In genomic region chr2:173044686-173045085, GRCh38 we compare ENCODE assay signal across 23 cellular contexts.
"Had no signal": no experiment of that assay in that cellular context is flagged by ENCODE, and none has a peak within 500 bp of the region (broad histone marks: within the 10 kb centered on the region; RNA-seq: fewer than 3 reads in every experiment).

No MANE protein-coding gene starts in this region.

- H3K27ac ChIP-seq: body of pancreas, colonic mucosa, esophagus squamous epithelium had no signal

- H3K4me3 ChIP-seq: body of pancreas, colonic mucosa, esophagus squamous epithelium, left ventricle myocardium inferior, transverse colon had no signal

- H3K9me3 ChIP-seq: body of pancreas, colonic mucosa, esophagus squamous epithelium, left ventricle myocardium inferior, transverse colon had no signal

- H3K4me1 ChIP-seq: colonic mucosa had no signal

- H3K27me3 Mint-ChIP-seq: activated naive CD4-positive, alpha-beta T cell treated with anti-CD3 and anti-CD28 coated beads, Interleukin-2, amount 50 U/mL, for 24 hours; memory B cell had no signal

- ATAC-seq: body of pancreas; right cardiac atrium; stimulated activated naive CD8-positive, alpha-beta T cell treated with anti-CD3 and anti-CD28 coated beads, Interleukin-15, Interleukin-2, amounts not matched to agents 100 U/mL and 50 U/mL, for 24 hours; T-helper 17 cell had no signal

- H3K27ac Mint-ChIP-seq: activated CD4-positive, alpha-beta memory T cell treated with anti-CD3 and anti-CD28 coated beads, Interleukin-2, amount 10 ng/mL, durations not matched to agents 7 days and 5 days; activated naive CD4-positive, alpha-beta T cell treated with anti-CD3 and anti-CD28 coated beads, Interleukin-2, amount 50 U/mL, for 24 hours; activated T-cell treated with anti-CD3 and anti-CD28 coated beads, Interleukin-2, amount 50 U/mL, for 24 hours; memory B cell; nephron; progenitor cell of endocrine pancreas; T-helper 17 cell; WTC11 had no signal

- H3K36me3 Mint-ChIP-seq: activated naive CD4-positive, alpha-beta T cell treated with anti-CD3 and anti-CD28 coated beads, Interleukin-2, amount 50 U/mL, for 24 hours; memory B cell; WTC11 had no signal

- DNase-seq: activated CD4-positive, alpha-beta memory T cell treated with anti-CD3 and anti-CD28 coated beads, Interleukin-2, amount 10 ng/mL, durations not matched to agents 7 days and 5 days; activated CD4-positive, alpha-beta T cell treated with anti-CD3 and anti-CD28 coated beads for 4 hours; activated effector memory CD4-positive, alpha-beta T cell treated with anti-CD3 and anti-CD28 coated beads, Interleukin-2, amount 50 U/mL, for 16 hours; activated T-cell treated with anti-CD3 and anti-CD28 coated beads, Interleukin-2, amount 50 U/mL, for 24 hours; amniotic stem cell; body of pancreas; central memory CD4-positive, alpha-beta T cell; colonic mucosa; esophagus squamous epithelium; foreskin fibroblast; hypothalamus; kidney; left ventricle myocardium inferior; nucleus accumbens; right cardiac atrium; stimulated activated naive CD8-positive, alpha-beta T cell treated with anti-CD3 and anti-CD28 coated beads, Interleukin-15, Interleukin-2, amounts not matched to agents 100 U/mL and 50 U/mL, for 24 hours; T-helper 17 cell; transverse colon had no signal

- FAIRE-seq: kidney had no signal

- H3K4me1 Mint-ChIP-seq: memory B cell, T-helper 17 cell had no signal

- H3K4me3 Mint-ChIP-seq: activated CD4-positive, alpha-beta memory T cell treated with anti-CD3 and anti-CD28 coated beads, Interleukin-2, amount 10 ng/mL, durations not matched to agents 7 days and 5 days; activated naive CD4-positive, alpha-beta T cell treated with anti-CD3 and anti-CD28 coated beads, Interleukin-2, amount 50 U/mL, for 24 hours; activated T-cell treated with anti-CD3 and anti-CD28 coated beads, Interleukin-2, amount 50 U/mL, for 24 hours; memory B cell; nephron; T-helper 17 cell; WTC11 had no signal

- H3K9me3 Mint-ChIP-seq: activated CD4-positive, alpha-beta memory T cell treated with anti-CD3 and anti-CD28 coated beads, Interleukin-2, amount 10 ng/mL, durations not matched to agents 7 days and 5 days; activated naive CD4-positive, alpha-beta T cell treated with anti-CD3 and anti-CD28 coated beads, Interleukin-2, amount 50 U/mL, for 24 hours; activated T-cell treated with anti-CD3 and anti-CD28 coated beads, Interleukin-2, amount 50 U/mL, for 24 hours; memory B cell; nephron; WTC11 had no signal
